In the genomic region with DNA sequence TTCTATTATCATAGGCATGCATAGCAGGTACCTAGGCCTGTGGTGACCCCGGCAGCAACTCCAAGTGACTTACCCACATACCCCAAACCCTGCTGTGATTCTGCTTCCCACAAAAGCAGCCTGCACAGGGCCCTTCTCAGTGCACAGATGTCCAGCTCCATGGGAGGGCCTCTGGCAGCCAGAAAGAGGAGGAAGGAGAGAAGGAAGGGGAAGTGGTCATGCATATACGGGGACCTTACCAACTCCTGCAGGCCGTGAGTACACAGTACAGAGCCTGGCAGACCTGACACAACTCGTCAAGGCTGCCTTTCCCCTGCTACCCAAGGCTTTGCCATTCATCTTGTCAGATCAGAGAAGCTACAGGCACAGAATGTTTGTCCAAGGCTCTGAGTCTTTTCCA, we compare ENCODE assay signal across 15 cellular contexts.
DNase-seq lines count a peak whose midpoint lies in the region; ATAC-seq, FAIRE-seq and TF ChIP-seq lines count a peak whose summit lies in the region.
"Had no signal": no experiment of that assay in that cellular context is flagged by ENCODE, and none has a peak within 500 bp of the region (broad histone marks: within the 10 kb centered on the region; RNA-seq: fewer than 3 reads in every experiment).

No MANE protein-coding gene starts in this region.

- peak overlapping the region; percentile 73; the same call in 1 of the 2 replicates for H2BK20ac ChIP-seq in H1 (ENCODE audit: low read length)

- H3K79me2 ChIP-seq in H1 (ENCODE audit: control insufficient read depth in 1 of 2, insufficient read depth in 2 of 2, low read length in 2 of 2): no peaks in the 10 kb centered on the region

- H2BK5ac ChIP-seq in H1 (ENCODE audit: low read depth, low read length): peak overlapping the region; percentile 35; the same call in 1 of the 2 replicates

- no peak overlapping the region for H3K4me2 ChIP-seq in H1 (ENCODE audit: insufficient read depth in 1 of 2, low read depth in 2 of 2, low read length in 2 of 2)

- no peaks in the 10 kb centered on the region for H3K9me3 Mint-ChIP-seq in activated CD8-positive, alpha-beta memory T cell treated with anti-CD3 and anti-CD28 coated beads, Interleukin-2, amount 10 ng/mL, durations not matched to agents 7 days and 5 days (ENCODE audit: low read depth)
- no peaks in the 10 kb centered on the region for H3K9me3 Mint-ChIP-seq in stimulated activated memory B cell treated with anti-CD40 and anti-IgM and Interleukin-4, amounts not matched to agents 10 μg/mL and 1 μg/mL and 100 μg/mL, for 72 hours

- peak overlapping the region; percentile 52 for H3K27ac Mint-ChIP-seq in activated CD8-positive, alpha-beta memory T cell treated with anti-CD3 and anti-CD28 coated beads, Interleukin-2, amount 10 ng/mL, durations not matched to agents 7 days and 5 days
- no peak overlapping the region for H3K27ac Mint-ChIP-seq in stimulated activated memory B cell treated with anti-CD40 and anti-IgM and Interleukin-4, amounts not matched to agents 10 μg/mL and 1 μg/mL and 100 μg/mL, for 72 hours

- 87% methylated on average over 4 of the region's 4 CpGs; no CpG with 5 or more reads in 1 of the 2 experiments for WGBS in H1 (ENCODE audit: extremely low coverage in 1 of 2, insufficient coverage in 1 of 2, insufficient read length in 1 of 2, insufficient replicate concordance in 2 of 2, low coverage in 1 of 2, low lambda C conversion rate in 2 of 2, missing lambda C conversion rate in 1 of 2), 2 experiments

- POLR2A ChIA-PET in H1 (lab: Charles Lee; ENCODE audit: partially characterized antibody): interaction anchor here (0.7 kb wide), 1 partner anchor 9 kb away, joined by 3 read pairs; no protein-coding TSS in a partner anchor

- no peak overlapping the region for H3K14ac ChIP-seq in H1 (ENCODE audit: insufficient read length)

- no peak overlapping the region for H3K56ac ChIP-seq in H1 (replicated peaks; ENCODE audit: insufficient read length, low read depth, low read length)

- no peaks in the 10 kb centered on the region for H3K79me1 ChIP-seq in H1 (ENCODE audit: low read depth, low read length)

- no peak overlapping the region for H3K4me3 ChIP-seq in H1 (ENCODE audit: extremely low read depth in 1 of 4, insufficient read depth in 2 of 4, low read depth in 3 of 4, low read length in 4 of 4)

- no peak overlapping the region for H3K18ac ChIP-seq in H1 (ENCODE audit: extremely low read depth, low read length)

- no peak overlapping the region for H3K4me3 Mint-ChIP-seq in activated CD8-positive, alpha-beta memory T cell treated with anti-CD3 and anti-CD28 coated beads, Interleukin-2, amount 10 ng/mL, durations not matched to agents 7 days and 5 days
- no peak overlapping the region for H3K4me3 Mint-ChIP-seq in stimulated activated memory B cell treated with anti-CD40 and anti-IgM and Interleukin-4, amounts not matched to agents 10 μg/mL and 1 μg/mL and 100 μg/mL, for 72 hours

- H2BK15ac ChIP-seq in H1 (ENCODE audit: low read length): no peak overlapping the region

- H2BK120ac ChIP-seq in H1 (replicated peaks; ENCODE audit: low read depth, low read length): no peak overlapping the region

- no peak overlapping the region for H3K23ac ChIP-seq in H1 (ENCODE audit: insufficient read length)

- H4K20me1 ChIP-seq in H1 (replicated peaks in 1 of 2; ENCODE audit: control insufficient read depth in 1 of 2, insufficient read depth in 2 of 2, low read length in 2 of 2): no peaks in the 10 kb centered on the region

- no peaks in the 10 kb centered on the region for H3K27me3 Mint-ChIP-seq in activated CD8-positive, alpha-beta memory T cell treated with anti-CD3 and anti-CD28 coated beads, Interleukin-2, amount 10 ng/mL, durations not matched to agents 7 days and 5 days
- H3K27me3 Mint-ChIP-seq in stimulated activated memory B cell treated with anti-CD40 and anti-IgM and Interleukin-4, amounts not matched to agents 10 μg/mL and 1 μg/mL and 100 μg/mL, for 72 hours: peaks cover 6% of the 10 kb centered on the region

- TF ChIP-seq EP300 in H1 (IDR thresholded peaks at IDR 0.05; ENCODE audit: borderline replicate concordance in 1 of 2, low read depth in 2 of 2, low read length in 2 of 2): no peak

- no peak overlapping the region for H2BK12ac ChIP-seq in H1 (ENCODE audit: low read depth, low read length)

- H3K4me1 ChIP-seq in H1 (replicated peaks in 1 of 4; ENCODE audit: control insufficient read depth in 3 of 4, insufficient read depth in 4 of 4, low read length in 3 of 4): peaks cover 2 to 11% (median 3%) of the 10 kb centered on the region in 4 experiments

- H3K36me3 Mint-ChIP-seq in activated CD8-positive, alpha-beta memory T cell treated with anti-CD3 and anti-CD28 coated beads, Interleukin-2, amount 10 ng/mL, durations not matched to agents 7 days and 5 days: peaks cover under 1% of the 10 kb centered on the region
- no peaks in the 10 kb centered on the region for H3K36me3 Mint-ChIP-seq in stimulated activated memory B cell treated with anti-CD40 and anti-IgM and Interleukin-4, amounts not matched to agents 10 μg/mL and 1 μg/mL and 100 μg/mL, for 72 hours

- no peaks in the 10 kb centered on the region for H3K23me2 ChIP-seq in H1 (ENCODE audit: low read depth, low read length)

- H3K9ac ChIP-seq in H1 (replicated peaks in 1 of 4; ENCODE audit: extremely low read depth in 1 of 4, low read depth in 3 of 4, low read length in 3 of 4): peak overlapping the region in 1 of 4 experiments; percentile 10; a peak in 1 of 7 replicates

- CTCF ChIA-PET in activated CD8-positive, alpha-beta memory T cell treated with anti-CD3 and anti-CD28 coated beads, Interleukin-2, amount 10 ng/mL, durations not matched to agents 7 days and 5 days (lab: Charles Lee): interaction anchor here (0.7 to 2.4 kb wide), 5 partner anchors 8 to 241 kb away, joined by 3 to 9 read pairs (median 4); no protein-coding TSS in a partner anchor
- CTCF ChIA-PET in H1 (lab: Charles Lee; ENCODE audit: partially characterized antibody): interaction anchor here (0.9 to 1.6 kb wide), 4 partner anchors 9 to 15 kb away, joined by 3 to 5 read pairs (median 4); no protein-coding TSS in a partner anchor

- no peak overlapping the region for H2AK5ac ChIP-seq in H1 (ENCODE audit: low read depth, low read length)

- H3K4me1 Mint-ChIP-seq in activated CD8-positive, alpha-beta memory T cell treated with anti-CD3 and anti-CD28 coated beads, Interleukin-2, amount 10 ng/mL, durations not matched to agents 7 days and 5 days: peaks cover 26% of the 10 kb centered on the region
- H3K4me1 Mint-ChIP-seq in stimulated activated memory B cell treated with anti-CD40 and anti-IgM and Interleukin-4, amounts not matched to agents 10 μg/mL and 1 μg/mL and 100 μg/mL, for 72 hours: peaks cover 6% of the 10 kb centered on the region

- no peak overlapping the region for H4K91ac ChIP-seq in H1 (replicated peaks; ENCODE audit: insufficient read length, low read length)

- H3K36me3 ChIP-seq in H1 (ENCODE audit: control insufficient read depth in 2 of 4, insufficient read depth in 4 of 4, low read length in 3 of 4): no peaks in the 10 kb centered on the region
- H3K36me3 ChIP-seq: brain microvascular endothelial cell had no signal

- no peak for TF ChIP-seq CTCF in H1 (IDR thresholded peaks at IDR 0.05; ENCODE audit: control extremely low read depth in 1 of 3, insufficient read depth in 1 of 3, low read depth in 1 of 3, low read length in 3 of 3)

- H2AFZ ChIP-seq in H1 (ENCODE audit: low read length): no peak overlapping the region

- no peak for FAIRE-seq in H1 (lab: Jason Lieb, UNC)
- FAIRE-seq: endometrium, urothelium cell line had no signal

- no peak overlapping the region for H4K5ac ChIP-seq in H1 (ENCODE audit: insufficient read length, low read depth, low read length)

- no peak overlapping the region for H3K27ac ChIP-seq in H1 (ENCODE audit: low read depth, low read length)
- H3K27ac ChIP-seq: brain microvascular endothelial cell had no signal

- TF ChIP-seq POLR2A in H1 (IDR thresholded peaks at IDR 0.05; ENCODE audit: control extremely low read depth in 1 of 2, low read depth in 2 of 2, low read length in 2 of 2): no peak

- intact Hi-C loops in left colon (cut with DNase I, micrococcal nuclease): no loop called here

- H3K27me3 ChIP-seq in H1 (replicated peaks in 1 of 4; ENCODE audit: control insufficient read depth in 3 of 4, extremely low read depth in 1 of 4, insufficient read depth in 3 of 4, low read length in 3 of 4): no peaks in the 10 kb centered on the region
- H3K27me3 ChIP-seq: brain microvascular endothelial cell had no signal

- DNase-seq in activated CD8-positive, alpha-beta memory T cell treated with anti-CD3 and anti-CD28 coated beads, Interleukin-2, amount 10 ng/mL, durations not matched to agents 7 days and 5 days: no peak
- DNase-seq in activated CD8-positive, alpha-beta memory T cell treated with anti-CD3 and anti-CD28 coated beads, Interleukin-2, amount 50 U/mL, for 48 hours: no peak
- DNase-seq in NOMO-1 treated with dmso at 0.1 percent for 144 hours (lab: John Stamatoyannopoulos, UW; ENCODE audit: unreplicated experiment) (peak; percentile 21), H1 (ENCODE audit: low read depth in 1 of 2, low spot score in 2 of 2) (no peak), left colon (no peak), NCI-H446 (lab: John Stamatoyannopoulos, UW) (no peak)
- DNase-seq in activated effector memory CD4-positive, alpha-beta T cell treated with anti-CD3 and anti-CD28 coated beads, Interleukin-2, amount 50 U/mL, for 16 hours: no peak
- DNase-seq: ACHN; activated CD4-positive, CD25-positive, alpha-beta regulatory T cell treated with anti-CD3 and anti-CD28 coated beads, Interleukin-2, amount 50 U/mL, for 72 hours; brain microvascular endothelial cell; NCI-H1694; NCI-H774 had no signal

- ATAC-seq in activated CD8-positive, alpha-beta memory T cell treated with anti-CD3 and anti-CD28 coated beads, Interleukin-2, amount 10 ng/mL, durations not matched to agents 7 days and 5 days: peak; percentile 60
- ATAC-seq in stimulated activated memory B cell treated with anti-CD40 and anti-IgM and Interleukin-4, amounts not matched to agents 10 μg/mL and 1 μg/mL and 100 μg/mL, for 72 hours: peak; percentile 32
- ATAC-seq in left colon: no peak

- H3K9me3 ChIP-seq in H1 (ENCODE audit: insufficient read depth in 2 of 2, low read depth in 1 of 2, low read length in 1 of 2): no peaks in the 10 kb centered on the region

- no peak overlapping the region for H4K8ac ChIP-seq in H1 (ENCODE audit: extremely low read depth, insufficient read depth, low read length)

- H3K4ac ChIP-seq in H1 (replicated peaks; ENCODE audit: insufficient read length, low read depth, low read length): no peak overlapping the region

- TF ChIP-seq RAD21 in H1 (IDR thresholded peaks at IDR 0.05 in 1 of 2, conservative IDR thresholded peaks at IDR 0.05 in 1 of 2; ENCODE audit: low read depth in 2 of 2, low read length in 2 of 2): no peak

TF ChIP-seq in H1, 55 proteins besides CTCF, POLR2A, EP300 and RAD21 (continues in another document):
- TF ChIP-seq MAFK (IDR thresholded peaks at IDR 0.05; ENCODE audit: low read depth, low read length) (no peak), NANOG (IDR thresholded peaks at IDR 0.05; ENCODE audit: insufficient read depth, low read depth, low read length, poor library complexity, severe bottlenecking) (no peak), CTBP2 (IDR thresholded peaks at IDR 0.05; ENCODE audit: borderline replicate concordance, insufficient read depth, insufficient read length, low read length) (no peak), BRCA1 (IDR thresholded peaks at IDR 0.05; ENCODE audit: low read depth, low read length) (no peak), SP2 (IDR thresholded peaks at IDR 0.05; ENCODE audit: low read length) (no peak)
